ENCODE assay signal across 22 cellular contexts in genomic region chr21:32102426-32102825, GRCh38.
"Had no signal": no experiment of that assay in that cellular context is flagged by ENCODE, and none has a peak within 500 bp of the region (broad histone marks: within the 10 kb centered on the region; RNA-seq: fewer than 3 reads in every experiment).

No MANE protein-coding gene starts in this region.

- H3K27ac Mint-ChIP-seq: activated naive CD8-positive, alpha-beta T cell; activated T-helper 1 cell treated with anti-CD3 and anti-CD28 coated beads, Interleukin-12 subunit alpha, Interleukin-12 subunit beta, Interleukin-2, Interleukin-4 antibody, amounts not matched to agents 30 ng/mL and 10 ng/mL and 1 ng/mL, durations not matched to agents 14 hours and 24 hours and 36 hours; effector memory CD8-positive, alpha-beta T cell; nephron progenitor cell; stimulated activated memory B cell treated with anti-CD40 and anti-IgM and Interleukin-4, amounts not matched to agents 10 μg/mL and 1 μg/mL and 100 μg/mL, for 72 hours had no signal

- H3K36me3 ChIP-seq: esophagus squamous epithelium, lower lobe of right lung, spleen, thoracic aorta, upper lobe of right lung, WERI-Rb-1 had no signal

- H3K27me3 ChIP-seq: esophagus squamous epithelium, spleen, upper lobe of right lung had no signal

- H3K4me1 ChIP-seq: esophagus squamous epithelium, lower lobe of right lung, spleen, upper lobe of right lung had no signal

- H3K9me3 ChIP-seq: esophagus squamous epithelium, lower lobe of right lung, thoracic aorta, upper lobe of right lung had no signal

- H3K4me3 Mint-ChIP-seq: activated naive CD8-positive, alpha-beta T cell; activated T-helper 1 cell treated with anti-CD3 and anti-CD28 coated beads, Interleukin-12 subunit alpha, Interleukin-12 subunit beta, Interleukin-2, Interleukin-4 antibody, amounts not matched to agents 30 ng/mL and 10 ng/mL and 1 ng/mL, durations not matched to agents 14 hours and 24 hours and 36 hours; effector memory CD8-positive, alpha-beta T cell; nephron progenitor cell; stimulated activated memory B cell treated with anti-CD40 and anti-IgM and Interleukin-4, amounts not matched to agents 10 μg/mL and 1 μg/mL and 100 μg/mL, for 72 hours had no signal

- H3K36me3 Mint-ChIP-seq: activated naive CD8-positive, alpha-beta T cell; stimulated activated memory B cell treated with anti-CD40 and anti-IgM and Interleukin-4, amounts not matched to agents 10 μg/mL and 1 μg/mL and 100 μg/mL, for 72 hours had no signal

- H3K4me1 Mint-ChIP-seq: nephron progenitor cell; stimulated activated memory B cell treated with anti-CD40 and anti-IgM and Interleukin-4, amounts not matched to agents 10 μg/mL and 1 μg/mL and 100 μg/mL, for 72 hours had no signal

- H3K27ac ChIP-seq: esophagus squamous epithelium, lower lobe of right lung, spleen, thoracic aorta, upper lobe of right lung had no signal

- DNase-seq: activated CD4-positive, alpha-beta T cell treated with anti-CD3 and anti-CD28 coated beads for 1 hour; activated CD4-positive, alpha-beta T cell treated with anti-CD3 and anti-CD28 coated beads, Interleukin-2, amount 50 U/mL, for 4 hours; activated T-cell treated with anti-CD3 and anti-CD28 coated beads for 4 hours; amniotic stem cell; effector memory CD8-positive, alpha-beta T cell; esophagus squamous epithelium; foreskin melanocyte; hypothalamus; islet precursor cell; lower lobe of right lung; nephron progenitor cell; nucleus accumbens; spleen; stimulated activated CD4-positive, alpha-beta T cell treated with anti-CD3 and anti-CD28 coated beads, Interleukin-4, amount 100 ng/mL, for 4 hours; T-helper 2 cell; upper lobe of right lung; WERI-Rb-1 had no signal

- H3K9me3 Mint-ChIP-seq: activated T-helper 1 cell treated with anti-CD3 and anti-CD28 coated beads, Interleukin-12 subunit alpha, Interleukin-12 subunit beta, Interleukin-2, Interleukin-4 antibody, amounts not matched to agents 30 ng/mL and 10 ng/mL and 1 ng/mL, durations not matched to agents 14 hours and 24 hours and 36 hours; effector memory CD8-positive, alpha-beta T cell; stimulated activated memory B cell treated with anti-CD40 and anti-IgM and Interleukin-4, amounts not matched to agents 10 μg/mL and 1 μg/mL and 100 μg/mL, for 72 hours had no signal

- H3K4me3 ChIP-seq: esophagus squamous epithelium, lower lobe of right lung, spleen, thoracic aorta, upper lobe of right lung had no signal

- ATAC-seq: effector memory CD8-positive, alpha-beta T cell; lower lobe of right lung; sciatic nerve; stimulated activated memory B cell treated with anti-CD40 and anti-IgM and Interleukin-4, amounts not matched to agents 10 μg/mL and 1 μg/mL and 100 μg/mL, for 72 hours; upper lobe of right lung had no signal

- H3K27me3 Mint-ChIP-seq: activated naive CD8-positive, alpha-beta T cell had no signal
